Comparison of ENCODE assay signal across 8 cellular contexts in the genomic region with DNA sequence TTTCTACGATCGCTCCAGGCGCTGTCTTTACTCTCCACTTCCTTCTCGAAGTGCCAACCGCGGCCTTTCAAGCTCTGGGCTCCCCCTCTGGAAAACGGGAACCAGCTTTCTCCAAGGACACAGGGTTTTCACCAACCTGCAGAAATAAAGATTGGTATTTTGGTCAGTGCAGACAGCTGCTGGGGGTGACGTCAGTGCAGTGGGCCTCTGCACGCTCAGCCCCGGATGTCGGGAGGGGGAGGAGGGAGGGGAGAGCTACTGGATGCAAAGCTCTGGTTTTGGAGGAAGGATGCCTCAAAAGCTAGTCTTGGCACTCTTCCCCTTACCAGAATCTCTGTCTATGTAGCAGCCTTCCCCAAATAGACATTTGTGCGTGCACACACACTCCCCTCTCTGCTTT. TPM values are rescaled to one million over a fixed set of nuclear protein-coding genes. Genes with fewer than 3 reads are reported as not detected.
DNase-seq lines count a peak whose midpoint lies in the region; ATAC-seq and TF ChIP-seq lines count a peak whose summit lies in the region.
"Had no signal": no experiment of that assay in that cellular context is flagged by ENCODE, and none has a peak within 500 bp of the region (broad histone marks: within the 10 kb centered on the region; RNA-seq: fewer than 3 reads in every experiment).

No MANE protein-coding gene starts in this region.

- peaks cover 0 to 6% (median 0%) of the 10 kb centered on the region in 9 donors for H3K27me3 ChIP-seq in heart left ventricle
- no peaks in the 10 kb centered on the region for H3K27me3 ChIP-seq in thoracic aorta (replicated peaks; ENCODE audit: insufficient read depth)

- intact Hi-C loops in heart left ventricle (cut with DNase I) = no loop called here

- H3K9me3 ChIP-seq in heart left ventricle = no peaks in the 10 kb centered on the region
- H3K9me3 ChIP-seq in thoracic aorta = no peaks in the 10 kb centered on the region

- peak; percentile 76 for ATAC-seq in GM21390 (IDR thresholded peaks at IDR 0.05; ENCODE audit: unreplicated experiment)
- peak; percentile 87 for ATAC-seq in HG03571 (IDR thresholded peaks at IDR 0.05; ENCODE audit: unreplicated experiment)
- ATAC-seq in heart left ventricle = peak; percentile 69 to 90 (median 76)
- no peak for ATAC-seq in thoracic aorta (ENCODE audit: insufficient number of reproducible peaks, low FRiP score, low read depth)

- H3K4me3 Mint-ChIP-seq in activated CD4-positive, alpha-beta memory T cell treated with anti-CD3 and anti-CD28 coated beads, Interleukin-2, amount 10 ng/mL, durations not matched to agents 7 days and 5 days = no peak overlapping the region
- H3K4me3 Mint-ChIP-seq: natural killer cell treated with Interleukin-12 subunit alpha and Interleukin-12 subunit beta and Interleukin-15 and Interleukin-18, amount 100 ng/mL, for 72 hours had no signal

- no peaks in the 10 kb centered on the region for H3K36me3 ChIP-seq in heart left ventricle
- no peaks in the 10 kb centered on the region for H3K36me3 ChIP-seq in thoracic aorta

- H3K27me3 Mint-ChIP-seq in activated CD4-positive, alpha-beta memory T cell treated with anti-CD3 and anti-CD28 coated beads, Interleukin-2, amount 10 ng/mL, durations not matched to agents 7 days and 5 days = peaks cover 36% of the 10 kb centered on the region

- no peak overlapping the region for H3K27ac Mint-ChIP-seq in activated CD4-positive, alpha-beta memory T cell treated with anti-CD3 and anti-CD28 coated beads, Interleukin-2, amount 10 ng/mL, durations not matched to agents 7 days and 5 days
- H3K27ac Mint-ChIP-seq: natural killer cell treated with Interleukin-12 subunit alpha and Interleukin-12 subunit beta and Interleukin-15 and Interleukin-18, amount 100 ng/mL, for 72 hours had no signal

- 40 to 46% (median 43%) methylated on average over 12 of the region's 12 CpGs for WGBS in heart left ventricle, 4 donors

- no peaks in the 10 kb centered on the region for H3K36me3 Mint-ChIP-seq in activated CD4-positive, alpha-beta memory T cell treated with anti-CD3 and anti-CD28 coated beads, Interleukin-2, amount 10 ng/mL, durations not matched to agents 7 days and 5 days (ENCODE audit: low read depth)
- H3K36me3 Mint-ChIP-seq: natural killer cell treated with Interleukin-12 subunit alpha and Interleukin-12 subunit beta and Interleukin-15 and Interleukin-18, amount 100 ng/mL, for 72 hours had no signal

- peaks cover 0 to 21% (median 6%) of the 10 kb centered on the region in 12 donors for H3K4me1 ChIP-seq in heart left ventricle
- peaks cover 22 to 36% of the 10 kb centered on the region in 2 donors for H3K4me1 ChIP-seq in thoracic aorta (ENCODE audit: control insufficient read depth in 1 of 2, low read depth in 2 of 2)

- CTCF ChIA-PET in activated CD4-positive, alpha-beta memory T cell treated with anti-CD3 and anti-CD28 coated beads, Interleukin-2, amount 10 ng/mL, durations not matched to agents 7 days and 5 days (lab: Charles Lee) = no interaction called here

- peaks cover 11% of the 10 kb centered on the region for H3K4me1 Mint-ChIP-seq in activated CD4-positive, alpha-beta memory T cell treated with anti-CD3 and anti-CD28 coated beads, Interleukin-2, amount 10 ng/mL, durations not matched to agents 7 days and 5 days

- H3K4me3 ChIP-seq in heart left ventricle (peak overlapping the region in 1 of 12 donors; percentile 26), thoracic aorta (peak overlapping the region; percentile 41)

- no peaks in the 10 kb centered on the region for H3K9me3 Mint-ChIP-seq in activated CD4-positive, alpha-beta memory T cell treated with anti-CD3 and anti-CD28 coated beads, Interleukin-2, amount 10 ng/mL, durations not matched to agents 7 days and 5 days
- H3K9me3 Mint-ChIP-seq: natural killer cell treated with Interleukin-12 subunit alpha and Interleukin-12 subunit beta and Interleukin-15 and Interleukin-18, amount 100 ng/mL, for 72 hours had no signal

- POLR2A ChIA-PET in activated CD4-positive, alpha-beta memory T cell treated with anti-CD3 and anti-CD28 coated beads, Interleukin-2, amount 10 ng/mL, durations not matched to agents 7 days and 5 days (lab: Charles Lee) = no interaction called here

- no peak for TF ChIP-seq POLR2A in heart left ventricle (IDR thresholded peaks at IDR 0.05)

- H3K27ac ChIP-seq in heart left ventricle = no peak overlapping the region
- no peak overlapping the region for H3K27ac ChIP-seq in thoracic aorta

- TF ChIP-seq CTCF in heart left ventricle (IDR thresholded peaks at IDR 0.05) (no peak), thoracic aorta (IDR thresholded peaks at IDR 0.05) (no peak)

- DNase-seq in GM04504 (ENCODE audit: low read depth) = peak; percentile 49
- DNase-seq in activated CD4-positive, alpha-beta memory T cell treated with anti-CD3 and anti-CD28 coated beads, Interleukin-2, amount 10 ng/mL, durations not matched to agents 7 days and 5 days = peak; percentile 62
- DNase-seq in heart left ventricle = peak; percentile 55 to 75 (median 72)
- no peak for DNase-seq in thoracic aorta (ENCODE audit: low spot score)
- no peak for DNase-seq in cerebellar nuclear complex (lab: John Stamatoyannopoulos, UW)

RNA-seq across cellular contexts. Expression of a gene that starts 19.9 kb away (rescaled TPM):
- total RNA-seq in activated CD4-positive, alpha-beta memory T cell treated with anti-CD3 and anti-CD28 coated beads, Interleukin-2, amount 10 ng/mL, durations not matched to agents 7 days and 5 days = not detected
- total RNA-seq in heart left ventricle (1 to 10 TPM in 1 of 9 donors, under 1 TPM in 6, not detected in 2; 0.12 to 1.3 (median 0.19) TPM), thoracic aorta (under 1 TPM in 1 of 2 donors, not detected in 1; 0.14 TPM)
- polyA plus RNA-seq in heart left ventricle = under 1 TPM; 0.03 to 0.19 TPM
- total RNA-seq: natural killer cell treated with Interleukin-12 subunit alpha and Interleukin-12 subunit beta and Interleukin-15 and Interleukin-18, amount 100 ng/mL, for 72 hours had no signal

RNA-seq across cellular contexts. Expression of a gene that starts 49.4 kb away (rescaled TPM):
- total RNA-seq in activated CD4-positive, alpha-beta memory T cell treated with anti-CD3 and anti-CD28 coated beads, Interleukin-2, amount 10 ng/mL, durations not matched to agents 7 days and 5 days = 1 to 10 TPM; 7.2 TPM
- total RNA-seq in heart left ventricle (1 to 10 TPM; 5.4 to 9.7 (median 7.1) TPM), thoracic aorta (10 to 100 TPM; 12.6 to 25.0 TPM)
- 1 to 10 TPM; 2.4 to 5.2 TPM for polyA plus RNA-seq in heart left ventricle

Comparison
In these comparisons a context has a peak if more than half of its experiments do, and no peak if none do; other contexts are left out.
1. DNase-seq: peak in GM04504 (single experiment), activated CD4-positive, alpha-beta memory T cell treated with anti-CD3 and anti-CD28 coated beads, Interleukin-2, amount 10 ng/mL, durations not matched to agents 7 days and 5 days (single experiment) and heart left ventricle (5 of 5); none in thoracic aorta (single experiment) and cerebellar nuclear complex (0 of 2).